In the genomic region with DNA sequence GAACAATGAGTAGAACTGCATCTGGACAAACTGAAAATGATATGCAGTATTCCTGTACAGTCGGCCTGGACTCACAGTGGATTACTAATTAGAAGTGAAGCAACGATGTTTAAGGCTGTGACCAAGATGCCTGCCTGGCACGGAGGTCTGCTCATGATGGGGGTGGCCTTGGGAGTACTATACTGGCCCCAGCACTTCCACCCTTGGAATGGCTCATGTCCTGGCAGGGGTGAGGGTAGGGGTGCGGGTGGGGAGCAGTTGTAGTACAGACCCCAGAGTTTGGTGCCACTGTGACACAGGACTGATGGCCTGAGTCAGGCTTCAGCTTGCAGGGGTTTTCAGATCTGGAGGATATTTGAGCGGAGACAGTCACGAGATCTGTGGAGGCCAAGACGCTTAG, we compare ENCODE assay signal across 18 cellular contexts.
"Had no signal": no experiment of that assay in that cellular context is flagged by ENCODE, and none has a peak within 500 bp of the region (broad histone marks: within the 10 kb centered on the region; RNA-seq: fewer than 3 reads in every experiment).

No MANE protein-coding gene starts in this region.

- H3K4me1 ChIP-seq: colonic mucosa had no signal

- ATAC-seq: esophagus mucosa; gastroesophageal sphincter; heart left ventricle; stimulated activated naive CD8-positive, alpha-beta T cell treated with anti-CD3 and anti-CD28 coated beads, Interleukin-15, Interleukin-2, amounts not matched to agents 100 U/mL and 50 U/mL, for 24 hours had no signal

- H3K36me3 ChIP-seq: brain microvascular endothelial cell, colonic mucosa, prostate gland had no signal

- H3K27ac Mint-ChIP-seq: activated CD4-positive, alpha-beta T cell treated with anti-CD3 and anti-CD28 coated beads, Interleukin-2, amount 10 ng/mL, durations not matched to agents 7 days and 5 days; activated naive CD4-positive, alpha-beta T cell treated with anti-CD3 and anti-CD28 coated beads for 36 hours had no signal

- H3K27ac ChIP-seq: brain microvascular endothelial cell, colonic mucosa, gastroesophageal sphincter, heart left ventricle, left ventricle myocardium inferior, prostate gland, SK-N-MC had no signal

- DNase-seq: activated CD4-positive, alpha-beta T cell treated with anti-CD3 and anti-CD28 coated beads, Interleukin-2, amount 10 ng/mL, durations not matched to agents 7 days and 5 days; activated CD4-positive, CD25-positive, alpha-beta regulatory T cell; activated naive CD4-positive, alpha-beta T cell treated with anti-CD3 and anti-CD28 coated beads for 36 hours; aorta; brain microvascular endothelial cell; central memory CD4-positive, alpha-beta T cell; colonic mucosa; heart left ventricle; left ventricle myocardium inferior; mammary epithelial cell; right cardiac atrium; stimulated activated CD4-positive, alpha-beta T cell treated with anti-CD3 and anti-CD28 coated beads, Interleukin-2, amount 100 ng/mL, for 24 hours; stimulated activated naive CD8-positive, alpha-beta T cell treated with anti-CD3 and anti-CD28 coated beads, Interleukin-15, Interleukin-2, amounts not matched to agents 100 U/mL and 50 U/mL, for 24 hours; trophoblast cell had no signal

- H3K9me3 Mint-ChIP-seq: activated CD4-positive, alpha-beta T cell treated with anti-CD3 and anti-CD28 coated beads, Interleukin-2, amount 10 ng/mL, durations not matched to agents 7 days and 5 days; activated naive CD4-positive, alpha-beta T cell treated with anti-CD3 and anti-CD28 coated beads for 36 hours had no signal

- H3K27me3 ChIP-seq: brain microvascular endothelial cell, colonic mucosa, gastroesophageal sphincter, heart left ventricle had no signal

- H3K27me3 Mint-ChIP-seq: activated CD4-positive, alpha-beta T cell treated with anti-CD3 and anti-CD28 coated beads, Interleukin-2, amount 10 ng/mL, durations not matched to agents 7 days and 5 days had no signal

- H3K4me3 Mint-ChIP-seq: activated CD4-positive, alpha-beta T cell treated with anti-CD3 and anti-CD28 coated beads, Interleukin-2, amount 10 ng/mL, durations not matched to agents 7 days and 5 days; activated naive CD4-positive, alpha-beta T cell treated with anti-CD3 and anti-CD28 coated beads for 36 hours had no signal

- H3K4me3 ChIP-seq: colonic mucosa, gastroesophageal sphincter, heart left ventricle, left ventricle myocardium inferior, prostate gland, SK-N-MC had no signal

- H3K9me3 ChIP-seq: colonic mucosa, gastroesophageal sphincter, heart left ventricle, left ventricle myocardium inferior, prostate gland had no signal
